Comparison of ENCODE assay signal across 9 cellular contexts in the genomic region with DNA sequence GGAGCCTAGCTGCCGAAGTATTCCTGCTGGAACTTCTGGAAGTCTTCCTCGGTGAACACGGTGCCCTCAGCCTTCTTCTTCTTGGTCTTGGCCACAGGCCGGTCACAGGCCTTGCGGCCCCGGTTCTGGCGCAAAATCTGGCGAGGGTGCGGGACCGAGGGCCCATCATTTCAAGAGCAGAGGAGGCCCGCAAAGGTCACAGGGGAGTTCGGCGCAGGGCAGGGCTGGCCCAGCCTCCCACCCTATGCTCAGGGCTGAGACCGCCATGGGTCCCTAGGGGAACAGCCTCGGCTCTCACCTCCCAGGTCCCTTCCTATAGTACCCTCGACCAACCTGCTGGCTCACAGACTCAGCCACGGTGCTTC.
DNase-seq lines count a peak whose midpoint lies in the region; ATAC-seq and TF ChIP-seq lines count a peak whose summit lies in the region.
"Had no signal": no experiment of that assay in that cellular context is flagged by ENCODE, and none has a peak within 500 bp of the region (broad histone marks: within the 10 kb centered on the region; RNA-seq: fewer than 3 reads in every experiment).

No MANE protein-coding gene starts in this region.

- no peaks in the 10 kb centered on the region for H3K27me3 Mint-ChIP-seq in T-helper 2 cell treated with Interferon-gamma antibody and Interleukin-4, amounts not matched to agents 5 μg/mL and 100 μg/mL, for 36 hours (ENCODE audit: low read depth)
- no peaks in the 10 kb centered on the region for H3K27me3 Mint-ChIP-seq in stimulated activated naive CD8-positive, alpha-beta T cell treated with anti-CD3 and anti-CD28 coated beads, Interleukin-15, amount 100 ng/mL, for 72 hours

- H3K36me3 ChIP-seq in iPS-15b (ENCODE audit: control insufficient read depth, insufficient read depth, low read length), result peaks cover 19% of the 10 kb centered on the region

- peaks cover 54% of the 10 kb centered on the region for H3K4me1 Mint-ChIP-seq in T-helper 2 cell treated with Interferon-gamma antibody and Interleukin-4, amounts not matched to agents 5 μg/mL and 100 μg/mL, for 36 hours (ENCODE audit: low read depth)
- peaks cover 85% of the 10 kb centered on the region for H3K4me1 Mint-ChIP-seq in stimulated activated naive CD8-positive, alpha-beta T cell treated with anti-CD3 and anti-CD28 coated beads, Interleukin-15, amount 100 ng/mL, for 72 hours

- H3K36me3 Mint-ChIP-seq in T-helper 2 cell treated with Interferon-gamma antibody and Interleukin-4, amounts not matched to agents 5 μg/mL and 100 μg/mL, for 36 hours (ENCODE audit: low read depth), result peaks cover 52% of the 10 kb centered on the region

- H3K4me3 Mint-ChIP-seq in T-helper 2 cell treated with Interferon-gamma antibody and Interleukin-4, amounts not matched to agents 5 μg/mL and 100 μg/mL, for 36 hours, result peak overlapping the region; percentile 77
- H3K4me3 Mint-ChIP-seq in stimulated activated naive CD8-positive, alpha-beta T cell treated with anti-CD3 and anti-CD28 coated beads, Interleukin-15, amount 100 ng/mL, for 72 hours, result peak overlapping the region; percentile 75 to 95

- H3K9ac ChIP-seq in iPS-15b (ENCODE audit: low read depth, low read length), result peak overlapping the region; percentile 47

- peaks cover 9% of the 10 kb centered on the region for H3K4me1 ChIP-seq in iPS-15b (ENCODE audit: control insufficient read depth, insufficient read depth, low read length)

- no peaks in the 10 kb centered on the region for H3K27me3 ChIP-seq in iPS-15b (ENCODE audit: control insufficient read depth, insufficient read depth, low read length)
- H3K27me3 ChIP-seq: testis had no signal

- ATAC-seq in stimulated activated naive CD8-positive, alpha-beta T cell treated with anti-CD3 and anti-CD28 coated beads, Interleukin-15, amount 100 ng/mL, for 72 hours, result no peak
- ATAC-seq in HG03432 (IDR thresholded peaks at IDR 0.05; ENCODE audit: unreplicated experiment), result no peak

- DNase-seq in T-helper 2 cell treated with Interferon-gamma antibody and Interleukin-4, amounts not matched to agents 5 μg/mL and 100 μg/mL, for 36 hours (ENCODE audit: low spot score), result no peak
- DNase-seq in T-helper 2 cell, result no peak
- no peak for DNase-seq in stimulated activated naive CD8-positive, alpha-beta T cell treated with anti-CD3 and anti-CD28 coated beads, Interleukin-15, amount 100 ng/mL, for 72 hours
- no peak for DNase-seq in NCI-H2227 (lab: John Stamatoyannopoulos, UW; ENCODE audit: unreplicated experiment)
- DNase-seq in SHP77 treated with DMSO at 0.1 percent for 48 hours (lab: John Stamatoyannopoulos, UW), result no peak

- H3K4me3 ChIP-seq in iPS-15b (ENCODE audit: low read depth, low read length), result no peak overlapping the region

- H3K9me3 Mint-ChIP-seq in T-helper 2 cell treated with Interferon-gamma antibody and Interleukin-4, amounts not matched to agents 5 μg/mL and 100 μg/mL, for 36 hours, result no peaks in the 10 kb centered on the region
- H3K9me3 Mint-ChIP-seq in stimulated activated naive CD8-positive, alpha-beta T cell treated with anti-CD3 and anti-CD28 coated beads, Interleukin-15, amount 100 ng/mL, for 72 hours, result no peaks in the 10 kb centered on the region

- TF ChIP-seq CTCF in VCaP (conservative IDR thresholded peaks at IDR 0.05), result no peak; the same call in none of the 2 replicates

- H3K27ac ChIP-seq in VCaP, result peak overlapping the region; percentile 98

- H3K9me3 ChIP-seq in iPS-15b (ENCODE audit: control insufficient read depth, insufficient read depth, low read length), result no peaks in the 10 kb centered on the region
- H3K9me3 ChIP-seq: testis had no signal

- H3K27ac Mint-ChIP-seq in T-helper 2 cell treated with Interferon-gamma antibody and Interleukin-4, amounts not matched to agents 5 μg/mL and 100 μg/mL, for 36 hours, result peak overlapping the region; percentile 42
- no peak overlapping the region for H3K27ac Mint-ChIP-seq in stimulated activated naive CD8-positive, alpha-beta T cell treated with anti-CD3 and anti-CD28 coated beads, Interleukin-15, amount 100 ng/mL, for 72 hours
